ENCODE assay signal across 27 cellular contexts in the genomic region with DNA sequence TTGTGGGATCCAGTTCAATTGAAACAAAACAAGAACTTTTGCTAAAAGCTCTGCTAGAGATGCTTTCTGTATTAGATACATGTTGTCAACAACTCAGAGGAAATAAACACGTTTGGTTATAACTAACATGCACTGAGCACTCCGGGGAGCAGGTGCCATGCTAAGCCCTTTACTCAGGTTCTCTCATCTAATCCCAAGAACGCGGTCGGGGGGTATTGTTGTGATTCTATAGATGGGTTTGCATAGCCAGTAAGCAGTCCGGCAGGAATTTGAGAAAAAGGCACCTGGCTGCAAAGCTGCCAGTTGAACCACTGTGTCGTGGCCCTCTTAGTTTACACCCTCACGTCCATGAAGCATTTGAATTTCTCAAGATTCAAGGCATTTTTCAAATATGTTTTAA. TPM values are rescaled to one million over a fixed set of nuclear protein-coding genes. Genes with fewer than 3 reads are reported as not detected.
"Had no signal": no experiment of that assay in that cellular context is flagged by ENCODE, and none has a peak within 500 bp of the region (broad histone marks: within the 10 kb centered on the region; RNA-seq: fewer than 3 reads in every experiment).

No MANE protein-coding gene starts in this region.

- H3K4me3 ChIP-seq: heart left ventricle, left ventricle myocardium inferior, lower lobe of right lung, sigmoid colon, skin epidermis, testis, tibial nerve, upper lobe of right lung, vagina had no signal

- H3K4me1 ChIP-seq: heart left ventricle, left ventricle myocardium inferior, sigmoid colon, testis, tibial nerve, vagina had no signal

- H3K27me3 ChIP-seq: testis, vagina had no signal

- DNase-seq: effector memory CD4-positive, alpha-beta T cell; heart left ventricle; hippocampal formation; immature natural killer cell; kidney; left cardiac atrium; left ventricle myocardium inferior; lower lobe of right lung; sigmoid colon; stimulated activated CD4-positive, alpha-beta T cell treated with anti-CD3 and anti-CD28 coated beads, Interleukin-2, amount 100 ng/mL, for 24 hours; stimulated activated CD4-positive, alpha-beta T cell treated with anti-CD3 and anti-CD28 coated beads, Interleukin-4, amount 100 ng/mL, for 4 hours; stimulated activated naive B cell treated with anti-CD40 and anti-IgM and Interleukin-4, amounts not matched to agents 10 μg/mL and 1 μg/mL and 100 μg/mL, for 72 hours; stimulated activated naive CD8-positive, alpha-beta T cell treated with anti-CD3 and anti-CD28 coated beads, Interleukin-15, amount 100 ng/mL, for 72 hours; testis had no signal

- H3K9me3 ChIP-seq: heart left ventricle, lower lobe of right lung, sigmoid colon, testis, tibial nerve, upper lobe of right lung, vagina had no signal

- H3K27ac ChIP-seq: heart left ventricle, left ventricle myocardium inferior, lower lobe of right lung, sigmoid colon, skin epidermis, testis, tibial nerve, upper lobe of right lung, vagina had no signal

- H3K36me3 ChIP-seq: heart left ventricle, left ventricle myocardium inferior, lower lobe of right lung, sigmoid colon, tibial nerve, upper lobe of right lung, vagina had no signal

- ATAC-seq: esophagus mucosa; heart left ventricle; left cardiac atrium; lower lobe of right lung; natural killer cell treated with Interleukin-12 subunit alpha and Interleukin-12 subunit beta and Interleukin-15 and Interleukin-18, amount 100 ng/mL, for 72 hours; stimulated activated naive B cell treated with anti-CD40 and anti-IgM and Interleukin-4, amounts not matched to agents 10 μg/mL and 1 μg/mL and 100 μg/mL, for 72 hours; stimulated activated naive CD8-positive, alpha-beta T cell treated with anti-CD3 and anti-CD28 coated beads, Interleukin-15, amount 100 ng/mL, for 72 hours had no signal

RNA-seq across cellular contexts. Expression of a gene that starts 24.3 kb away (rescaled TPM):
- total RNA-seq: esophagus mucosa; fibroblast of lung; frontal cortex; glomerular endothelial cell; heart left ventricle; kidney; left cardiac atrium; left ventricle myocardium inferior; lower lobe of right lung; mesothelial cell of epicardium; natural killer cell treated with Interleukin-12 subunit alpha and Interleukin-12 subunit beta and Interleukin-15 and Interleukin-18, amount 100 ng/mL, for 72 hours; osteoblast; pulmonary artery endothelial cell; sigmoid colon; subcutaneous adipose tissue; tibial nerve; upper lobe of right lung; vagina had no signal
